16 cellular contexts compared by ENCODE assay signal in genomic region chr14:58947816-58948440, GRCh38.
DNase-seq lines count a peak whose midpoint lies in the region; ATAC-seq and TF ChIP-seq lines count a peak whose summit lies in the region.
"Had no signal": no experiment of that assay in that cellular context is flagged by ENCODE, and none has a peak within 500 bp of the region (broad histone marks: within the 10 kb centered on the region; RNA-seq: fewer than 3 reads in every experiment).

No MANE protein-coding gene starts in this region.

- WGBS in smooth muscle cell (ENCODE audit: low lambda C conversion rate) = 66% methylated on average over 4 of the region's 4 CpGs
- WGBS in right lobe of liver (ENCODE audit: insufficient coverage, low coverage, low lambda C conversion rate, missing lambda C conversion rate) = 81% methylated on average over 4 of the region's 4 CpGs

- H2AFZ ChIP-seq in OCI-LY1 (ENCODE audit: low read length) = no peak overlapping the region
- H2AFZ ChIP-seq in smooth muscle cell (ENCODE audit: low read depth) = no peak overlapping the region

- ATAC-seq in right lobe of liver = no peak

- TF ChIP-seq POLR2A in right lobe of liver (IDR thresholded peaks at IDR 0.05) = no peak

- intact Hi-C loops in right lobe of liver (cut with DNase I) = no loop called here

- H3K9me3 ChIP-seq in OCI-LY1 (ENCODE audit: low read length) = no peaks in the 10 kb centered on the region
- H3K9me3 ChIP-seq in smooth muscle cell (replicated peaks; ENCODE audit: low read depth) = peaks cover 12% of the 10 kb centered on the region
- H3K9me3 ChIP-seq in right lobe of liver = no peaks in the 10 kb centered on the region
- H3K9me3 ChIP-seq: esophagus squamous epithelium had no signal

- TF ChIP-seq CTCF in OCI-LY1 (IDR thresholded peaks at IDR 0.05; ENCODE audit: low read length) (peak; percentile 9; the same call in 1 of the 2 replicates), epithelial cell of esophagus (IDR thresholded peaks at IDR 0.05; ENCODE audit: insufficient read depth, low read depth, low read length, missing control alignments) (no peak), smooth muscle cell (IDR thresholded peaks at IDR 0.05; ENCODE audit: borderline replicate concordance, insufficient read depth, poor library complexity, severe bottlenecking) (no peak), right lobe of liver (IDR thresholded peaks at IDR 0.05) (no peak)

- H3K9ac ChIP-seq in OCI-LY1 (ENCODE audit: low read length) (no peak overlapping the region), smooth muscle cell (ENCODE audit: low read depth) (no peak overlapping the region)

- H3K27me3 ChIP-seq in OCI-LY1 (ENCODE audit: insufficient read depth, low read length) = no peaks in the 10 kb centered on the region
- H3K27me3 ChIP-seq in smooth muscle cell (ENCODE audit: low read depth) = no peaks in the 10 kb centered on the region
- H3K27me3 ChIP-seq in right lobe of liver = no peaks in the 10 kb centered on the region
- H3K27me3 ChIP-seq: esophagus squamous epithelium, tibial artery had no signal

- H3K4me2 ChIP-seq in OCI-LY1 (ENCODE audit: low read length) = no peak overlapping the region
- no peak overlapping the region for H3K4me2 ChIP-seq in smooth muscle cell

- DNase-seq in NCI-H146 (lab: John Stamatoyannopoulos, UW) (peak; percentile 31), NCI-H146 treated with DMSO at 0.1 percent for 48 hours (lab: John Stamatoyannopoulos, UW; ENCODE audit: unreplicated experiment) (no peak), epithelial cell of esophagus (ENCODE audit: low read depth) (peak; percentile 18), smooth muscle cell (lab: John Stamatoyannopoulos, UW; ENCODE audit: unreplicated experiment) (no peak), AG08396 (ENCODE audit: low spot score) (no peak), right lobe of liver (no peak)
- no peak for DNase-seq in stimulated activated CD4-positive, alpha-beta T cell treated with anti-CD3 and anti-CD28 coated beads, Interleukin-4, amount 100 ng/mL, for 4 hours
- DNase-seq: activated CD4-positive, alpha-beta T cell treated with anti-CD3 and anti-CD28 coated beads, Interleukin-2, amount 10 ng/mL, durations not matched to agents 7 days and 5 days; activated gamma-delta T cell; central memory CD4-positive, alpha-beta T cell; esophagus squamous epithelium; Kasumi-1; NCI-H774; tibial artery had no signal

- no peak overlapping the region for H3K4me3 ChIP-seq in OCI-LY1 (ENCODE audit: low read depth, low read length, poor library complexity, severe bottlenecking)
- H3K4me3 ChIP-seq in epithelial cell of esophagus (ENCODE audit: low read length) = no peak overlapping the region
- H3K4me3 ChIP-seq in smooth muscle cell = no peak overlapping the region
- no peak overlapping the region for H3K4me3 ChIP-seq in right lobe of liver
- H3K4me3 ChIP-seq: esophagus squamous epithelium, skin epidermis, tibial artery had no signal

- H3K27ac ChIP-seq in OCI-LY1 (ENCODE audit: low read depth, low read length, poor library complexity, severe bottlenecking) (no peak overlapping the region), smooth muscle cell (ENCODE audit: low read depth) (peak overlapping the region; percentile 57), right lobe of liver (no peak overlapping the region)
- H3K27ac ChIP-seq: esophagus squamous epithelium, skin epidermis, tibial artery had no signal

- H3K4me1 ChIP-seq in OCI-LY1 (ENCODE audit: insufficient read depth, low read length, severe bottlenecking) (no peaks in the 10 kb centered on the region), smooth muscle cell (ENCODE audit: low read depth) (peaks cover 4% of the 10 kb centered on the region), right lobe of liver (no peaks in the 10 kb centered on the region)
- H3K4me1 ChIP-seq: esophagus squamous epithelium, tibial artery had no signal

- no peaks in the 10 kb centered on the region for H3K36me3 ChIP-seq in OCI-LY1 (ENCODE audit: insufficient read depth, low read length)
- no peaks in the 10 kb centered on the region for H3K36me3 ChIP-seq in smooth muscle cell (ENCODE audit: low read depth)
- no peaks in the 10 kb centered on the region for H3K36me3 ChIP-seq in right lobe of liver
- H3K36me3 ChIP-seq: esophagus squamous epithelium, tibial artery had no signal

- H3K79me2 ChIP-seq in OCI-LY1 (ENCODE audit: insufficient read depth, low read length) (no peaks in the 10 kb centered on the region), smooth muscle cell (ENCODE audit: low read depth) (no peaks in the 10 kb centered on the region)

- no peaks in the 10 kb centered on the region for H4K20me1 ChIP-seq in OCI-LY1 (ENCODE audit: insufficient read depth, low read length)
- no peaks in the 10 kb centered on the region for H4K20me1 ChIP-seq in smooth muscle cell (ENCODE audit: low read depth)

- H3F3A ChIP-seq in OCI-LY1 (ENCODE audit: insufficient read depth, low read length) (no peaks in the 10 kb centered on the region), smooth muscle cell (ENCODE audit: low read depth) (peaks cover 26% of the 10 kb centered on the region)

- no peaks in the 10 kb centered on the region for H3K9me2 ChIP-seq in OCI-LY1 (ENCODE audit: low read depth, low read length)

Comparison
In these comparisons a context has a peak if more than half of its experiments do, and no peak if none do; other contexts are left out.
1. DNase-seq: peak in NCI-H146 (single experiment) and epithelial cell of esophagus (single experiment); none in NCI-H146 treated with DMSO at 0.1 percent for 48 hours (single experiment), smooth muscle cell (single experiment), stimulated activated CD4-positive, alpha-beta T cell treated with anti-CD3 and anti-CD28 coated beads, Interleukin-4, amount 100 ng/mL, for 4 hours (0 of 2), AG08396 (single experiment) and right lobe of liver (0 of 3).